13 cellular contexts compared by ENCODE assay signal in genomic region chr5:173395257-173395932, GRCh38.
DNase-seq lines count a peak whose midpoint lies in the region; ATAC-seq and TF ChIP-seq lines count a peak whose summit lies in the region.
"Had no signal": no experiment of that assay in that cellular context is flagged by ENCODE, and none has a peak within 500 bp of the region (broad histone marks: within the 10 kb centered on the region; RNA-seq: fewer than 3 reads in every experiment).

No MANE protein-coding gene starts in this region.

- 47 to 62% (median 52%) methylated on average over 6 of the region's 6 CpGs for WGBS in adrenal gland, 4 donors

- peak in 1 of 6 experiments; percentile 22 for TF ChIP-seq CTCF in adrenal gland (IDR thresholded peaks at IDR 0.05)

- ATAC-seq in Right ventricle myocardium superior (ENCODE audit: poor library complexity) (peak; percentile 61), HG03039 (IDR thresholded peaks at IDR 0.05; ENCODE audit: unreplicated experiment) (no peak), HG02642 (IDR thresholded peaks at IDR 0.05; ENCODE audit: poor library complexity, unreplicated experiment) (no peak)
- ATAC-seq: sciatic nerve had no signal

- H3K9me3 ChIP-seq in adrenal gland (replicated peaks in 1 of 3): no peaks in the 10 kb centered on the region

- no peak overlapping the region for H3K27ac ChIP-seq in adrenal gland

- H3K4me1 ChIP-seq in adrenal gland (replicated peaks in 1 of 2): no peaks in the 10 kb centered on the region

- no peaks in the 10 kb centered on the region for H3K36me3 ChIP-seq in adrenal gland (replicated peaks in 1 of 2)
- H3K36me3 ChIP-seq: BLaER1 had no signal

- no peak for TF ChIP-seq POLR2A in adrenal gland (IDR thresholded peaks at IDR 0.05)
- TF ChIP-seq POLR2A in erythroblast (IDR thresholded peaks at IDR 0.05; ENCODE audit: low read length): no peak

- no peaks in the 10 kb centered on the region for H3K27me3 ChIP-seq in adrenal gland
- H3K27me3 ChIP-seq: BLaER1 had no signal

- H3K4me3 ChIP-seq in adrenal gland: no peak overlapping the region
- H3K4me3 ChIP-seq: BLaER1, lung had no signal

- intact Hi-C loops in Right ventricle myocardium superior (cut with DNase I) (no loop called here), cardiac septum (cut with DNase I) (no loop called here), adrenal gland (cut with DNase I) (no loop called here)

- DNase-seq in Right ventricle myocardium superior (no peak), cardiac septum (ENCODE audit: low spot score) (no peak), adrenal gland (peak in 4 of 7 donors; percentile 7 to 44 (median 30)), hepatic stellate cell (ENCODE audit: low spot score) (peak; percentile 86), NCI-H748 (lab: John Stamatoyannopoulos, UW; ENCODE audit: unreplicated experiment) (no peak), erythroblast (lab: John Stamatoyannopoulos, UW) (no peak)
- DNase-seq: activated gamma-delta T cell, NCI-H1048 had no signal

Comparison
In these comparisons a context has a peak if more than half of its experiments do, and no peak if none do; other contexts are left out.
1. DNase-seq: peak in adrenal gland (4 of 7) and hepatic stellate cell (single experiment); none in Right ventricle myocardium superior (single experiment), cardiac septum (single experiment), NCI-H748 (single experiment) and erythroblast (0 of 2).